19 cellular contexts compared by ENCODE assay signal in the genomic region with DNA sequence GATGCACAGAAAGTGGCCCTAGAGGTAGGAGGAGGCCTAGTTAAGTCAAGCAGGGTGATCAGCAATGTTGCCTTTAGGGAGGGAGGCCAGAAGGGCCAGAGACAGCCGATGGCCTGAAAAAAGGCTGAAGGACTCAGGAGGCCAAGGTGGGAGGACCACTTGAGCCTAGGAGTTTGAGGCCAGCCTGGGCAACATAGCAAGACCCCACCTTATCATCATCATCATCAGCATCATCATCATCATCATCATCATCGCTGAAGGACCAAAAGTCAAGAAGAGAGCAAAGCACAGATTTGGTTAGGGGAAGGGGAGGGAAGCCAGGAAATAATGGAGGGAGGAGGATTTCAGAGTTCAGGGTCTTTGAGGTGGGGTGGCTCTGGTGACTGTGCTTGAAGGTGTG.
DNase-seq lines count a peak whose midpoint lies in the region; ATAC-seq and TF ChIP-seq lines count a peak whose summit lies in the region.
"Had no signal": no experiment of that assay in that cellular context is flagged by ENCODE, and none has a peak within 500 bp of the region (broad histone marks: within the 10 kb centered on the region; RNA-seq: fewer than 3 reads in every experiment).

No MANE protein-coding gene starts in this region.

- TF ChIP-seq CTCF in WTC11 (IDR thresholded peaks at IDR 0.05), result no peak
- no peak for TF ChIP-seq CTCF in type B pancreatic cell (conservative IDR thresholded peaks at IDR 0.05)
- TF ChIP-seq CTCF in upper lobe of left lung (IDR thresholded peaks at IDR 0.05), result no peak

- no peak overlapping the region for H3K4me3 ChIP-seq in upper lobe of left lung
- H3K4me3 ChIP-seq: A549, MG63, Peyer's patch had no signal

- H3K4me1 Mint-ChIP-seq in activated naive CD8-positive, alpha-beta T cell treated with anti-CD3 and anti-CD28 coated beads, Interleukin-2, amount 10 ng/mL, durations not matched to agents 7 days and 5 days, result peaks cover 32% of the 10 kb centered on the region
- peaks cover 32% of the 10 kb centered on the region for H3K4me1 Mint-ChIP-seq in activated naive CD8-positive, alpha-beta T cell treated with anti-CD3 and anti-CD28 coated beads, Interleukin-2, amount 50 U/mL, for 24 hours
- H3K4me1 Mint-ChIP-seq in WTC11, result no peaks in the 10 kb centered on the region
- H3K4me1 Mint-ChIP-seq in immature natural killer cell, result peaks cover 55 to 57% of the 10 kb centered on the region in 2 donors
- peaks cover 7% of the 10 kb centered on the region for H3K4me1 Mint-ChIP-seq in type B pancreatic cell (ENCODE audit: unreplicated experiment)

- 100% methylated on average over 2 of the region's 2 CpGs for WGBS in upper lobe of left lung, 2 donors

- H3K9me3 ChIP-seq in upper lobe of left lung, result peaks cover 0 to 6% (median 2%) of the 10 kb centered on the region in 4 donors

- H3K27ac Mint-ChIP-seq in activated naive CD8-positive, alpha-beta T cell treated with anti-CD3 and anti-CD28 coated beads, Interleukin-2, amount 10 ng/mL, durations not matched to agents 7 days and 5 days, result peak overlapping the region; percentile 66
- no peak overlapping the region for H3K27ac Mint-ChIP-seq in activated naive CD8-positive, alpha-beta T cell treated with anti-CD3 and anti-CD28 coated beads, Interleukin-2, amount 50 U/mL, for 24 hours
- H3K27ac Mint-ChIP-seq in WTC11, result no peak overlapping the region
- H3K27ac Mint-ChIP-seq in immature natural killer cell, result peak overlapping the region in 5 of 6 donors; percentile 24 to 86 (median 69)
- peak overlapping the region; percentile 29 for H3K27ac Mint-ChIP-seq in type B pancreatic cell
- H3K27ac Mint-ChIP-seq: B cell had no signal

- H3K27me3 ChIP-seq in upper lobe of left lung, result no peaks in the 10 kb centered on the region
- H3K27me3 ChIP-seq: MG63, Peyer's patch had no signal

- ATAC-seq in activated naive CD8-positive, alpha-beta T cell treated with anti-CD3 and anti-CD28 coated beads, Interleukin-2, amount 10 ng/mL, durations not matched to agents 7 days and 5 days (ENCODE audit: low read depth), result no peak
- no peak for ATAC-seq in activated naive CD8-positive, alpha-beta T cell treated with anti-CD3 and anti-CD28 coated beads, Interleukin-2, amount 50 U/mL, for 24 hours
- ATAC-seq in WTC11 (no peak), upper lobe of left lung (ENCODE audit: low FRiP score in 2 of 2) (no peak), HG03108 (IDR thresholded peaks at IDR 0.05; ENCODE audit: unreplicated experiment) (no peak)
- ATAC-seq: A549 had no signal

- H3K27ac ChIP-seq in upper lobe of left lung, result peak overlapping the region in 2 of 4 donors; percentile 32 to 67
- H3K27ac ChIP-seq: A549 had no signal

- peaks cover 8% of the 10 kb centered on the region for H3K9me3 Mint-ChIP-seq in activated naive CD8-positive, alpha-beta T cell treated with anti-CD3 and anti-CD28 coated beads, Interleukin-2, amount 10 ng/mL, durations not matched to agents 7 days and 5 days
- H3K9me3 Mint-ChIP-seq in activated naive CD8-positive, alpha-beta T cell treated with anti-CD3 and anti-CD28 coated beads, Interleukin-2, amount 50 U/mL, for 24 hours, result peaks cover 9% of the 10 kb centered on the region
- H3K9me3 Mint-ChIP-seq in WTC11 (peaks cover 24% of the 10 kb centered on the region), immature natural killer cell (peaks cover 4 to 15% (median 7%) of the 10 kb centered on the region in 6 donors), type B pancreatic cell (peaks cover 8% of the 10 kb centered on the region)

- TF ChIP-seq POLR2A in upper lobe of left lung (IDR thresholded peaks at IDR 0.05), result no peak

- no peak for TF ChIP-seq EP300 in upper lobe of left lung (IDR thresholded peaks at IDR 0.05)

- peaks cover 18% of the 10 kb centered on the region for H3K36me3 Mint-ChIP-seq in activated naive CD8-positive, alpha-beta T cell treated with anti-CD3 and anti-CD28 coated beads, Interleukin-2, amount 10 ng/mL, durations not matched to agents 7 days and 5 days
- peaks cover 12% of the 10 kb centered on the region for H3K36me3 Mint-ChIP-seq in activated naive CD8-positive, alpha-beta T cell treated with anti-CD3 and anti-CD28 coated beads, Interleukin-2, amount 50 U/mL, for 24 hours (ENCODE audit: low read depth)
- H3K36me3 Mint-ChIP-seq in WTC11 (peaks cover 23% of the 10 kb centered on the region), immature natural killer cell (peaks cover 15 to 24% (median 15%) of the 10 kb centered on the region in 3 donors), type B pancreatic cell (peaks cover 18% of the 10 kb centered on the region)

- peaks cover 60% of the 10 kb centered on the region for H3K27me3 Mint-ChIP-seq in activated naive CD8-positive, alpha-beta T cell treated with anti-CD3 and anti-CD28 coated beads, Interleukin-2, amount 10 ng/mL, durations not matched to agents 7 days and 5 days
- H3K27me3 Mint-ChIP-seq in activated naive CD8-positive, alpha-beta T cell treated with anti-CD3 and anti-CD28 coated beads, Interleukin-2, amount 50 U/mL, for 24 hours, result peaks cover 84% of the 10 kb centered on the region
- H3K27me3 Mint-ChIP-seq in WTC11 (ENCODE audit: low read depth) (0 out of 2 replicates have a peak, but pooled peaks cover 6% of the 10 kb centered on the region), immature natural killer cell (ENCODE audit: low read depth in 3 of 3) (peaks cover 17 to 29% (median 20%) of the 10 kb centered on the region in 3 donors), type B pancreatic cell (no peaks in the 10 kb centered on the region)
- H3K27me3 Mint-ChIP-seq: B cell had no signal

- DNase-seq in activated naive CD8-positive, alpha-beta T cell treated with anti-CD3 and anti-CD28 coated beads, Interleukin-2, amount 10 ng/mL, durations not matched to agents 7 days and 5 days, result no peak
- DNase-seq in activated naive CD8-positive, alpha-beta T cell treated with anti-CD3 and anti-CD28 coated beads, Interleukin-2, amount 50 U/mL, for 24 hours, result no peak
- DNase-seq in WTC11 (ENCODE audit: low spot score) (no peak), immature natural killer cell (no peak), type B pancreatic cell (ENCODE audit: extremely low spot score, unreplicated experiment) (no peak), upper lobe of left lung (no peak)
- DNase-seq: GOT3, HCEC 1CT, Kasumi-1, MG63, NCI-H1417, NCI-H1694 treated with DMSO at 0.1 percent for 48 hours, NCI-H2081 treated with DMSO at 0.1 percent for 48 hours, NCI-H446, NCI-H526, Peyer's patch had no signal

- POLR2A ChIA-PET in activated naive CD8-positive, alpha-beta T cell treated with anti-CD3 and anti-CD28 coated beads, Interleukin-2, amount 10 ng/mL, durations not matched to agents 7 days and 5 days (lab: Charles Lee), result no interaction called here
- POLR2A ChIA-PET in WTC11 (lab: Charles Lee), result no interaction called here

- CTCF ChIA-PET in WTC11 (lab: Charles Lee), result no interaction called here

- peaks cover 23 to 27% (median 26%) of the 10 kb centered on the region in 4 donors for H3K4me1 ChIP-seq in upper lobe of left lung

- no peaks in the 10 kb centered on the region for H3K36me3 ChIP-seq in upper lobe of left lung
- H3K36me3 ChIP-seq: MG63 had no signal

- no peak overlapping the region for H3K4me3 Mint-ChIP-seq in activated naive CD8-positive, alpha-beta T cell treated with anti-CD3 and anti-CD28 coated beads, Interleukin-2, amount 10 ng/mL, durations not matched to agents 7 days and 5 days
- H3K4me3 Mint-ChIP-seq in activated naive CD8-positive, alpha-beta T cell treated with anti-CD3 and anti-CD28 coated beads, Interleukin-2, amount 50 U/mL, for 24 hours, result no peak overlapping the region
- H3K4me3 Mint-ChIP-seq in WTC11 (no peak overlapping the region), immature natural killer cell (peak overlapping the region in 3 of 5 donors; percentile 11 to 44 (median 21)), type B pancreatic cell (no peak overlapping the region)
- H3K4me3 Mint-ChIP-seq: B cell had no signal

TF ChIP-seq in WTC11, 78 proteins besides CTCF, POLR2A, EP300 and RAD21 (continues in another document):
- TF ChIP-seq, protein P1, sequence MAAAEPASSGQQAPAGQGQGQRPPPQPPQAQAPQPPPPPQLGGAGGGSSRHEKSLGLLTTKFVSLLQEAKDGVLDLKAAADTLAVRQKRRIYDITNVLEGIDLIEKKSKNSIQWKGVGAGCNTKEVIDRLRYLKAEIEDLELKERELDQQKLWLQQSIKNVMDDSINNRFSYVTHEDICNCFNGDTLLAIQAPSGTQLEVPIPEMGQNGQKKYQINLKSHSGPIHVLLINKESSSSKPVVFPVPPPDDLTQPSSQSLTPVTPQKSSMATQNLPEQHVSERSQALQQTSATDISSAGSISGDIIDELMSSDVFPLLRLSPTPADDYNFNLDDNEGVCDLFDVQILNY (CRISPR knock-in tag; IDR thresholded peaks at IDR 0.05), result no peak
- TF ChIP-seq, protein P2, sequence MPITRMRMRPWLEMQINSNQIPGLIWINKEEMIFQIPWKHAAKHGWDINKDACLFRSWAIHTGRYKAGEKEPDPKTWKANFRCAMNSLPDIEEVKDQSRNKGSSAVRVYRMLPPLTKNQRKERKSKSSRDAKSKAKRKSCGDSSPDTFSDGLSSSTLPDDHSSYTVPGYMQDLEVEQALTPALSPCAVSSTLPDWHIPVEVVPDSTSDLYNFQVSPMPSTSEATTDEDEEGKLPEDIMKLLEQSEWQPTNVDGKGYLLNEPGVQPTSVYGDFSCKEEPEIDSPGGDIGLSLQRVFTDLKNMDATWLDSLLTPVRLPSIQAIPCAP (CRISPR knock-in tag; IDR thresholded peaks at IDR 0.05), result no peak
- peak; percentile 84; the same call in 1 of the 2 replicates for TF ChIP-seq ZNF121 (CRISPR knock-in tag; IDR thresholded peaks at IDR 0.05)

Comparison
In these comparisons a context has a peak if more than half of its experiments do, and no peak if none do; other contexts are left out.
1. H3K27ac Mint-ChIP-seq: peak in activated naive CD8-positive, alpha-beta T cell treated with anti-CD3 and anti-CD28 coated beads, Interleukin-2, amount 10 ng/mL, durations not matched to agents 7 days and 5 days (single experiment), immature natural killer cell (5 of 6) and type B pancreatic cell (single experiment); none in activated naive CD8-positive, alpha-beta T cell treated with anti-CD3 and anti-CD28 coated beads, Interleukin-2, amount 50 U/mL, for 24 hours (single experiment) and WTC11 (single experiment).
2. H3K4me3 Mint-ChIP-seq: peak in immature natural killer cell (3 of 5); none in activated naive CD8-positive, alpha-beta T cell treated with anti-CD3 and anti-CD28 coated beads, Interleukin-2, amount 10 ng/mL, durations not matched to agents 7 days and 5 days (single experiment), activated naive CD8-positive, alpha-beta T cell treated with anti-CD3 and anti-CD28 coated beads, Interleukin-2, amount 50 U/mL, for 24 hours (single experiment), WTC11 (single experiment) and type B pancreatic cell (single experiment).